Comparison of ENCODE assay signal across 10 cellular contexts in the genomic region with DNA sequence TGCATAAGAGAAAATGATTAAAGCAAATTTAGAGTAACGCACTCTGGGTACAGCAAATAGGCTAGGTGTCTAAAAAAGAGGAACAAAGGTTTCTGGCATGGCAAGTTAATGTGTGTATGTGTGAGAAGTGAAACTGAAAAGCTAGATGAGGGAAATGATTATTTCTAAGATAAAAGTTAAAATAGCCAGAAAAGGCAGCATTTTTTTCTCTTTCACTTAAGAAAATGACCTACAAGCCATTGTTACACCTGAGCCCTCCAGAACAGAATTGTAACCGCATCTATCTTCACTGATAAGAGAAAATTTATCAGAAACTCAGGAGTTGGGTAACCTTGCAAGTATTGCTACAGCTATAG.
A peak's percentile ranks its signal among the peaks of the same experiment; 100 is the strongest.
DNase-seq lines count a peak whose midpoint lies in the region; ATAC-seq lines count a peak whose summit lies in the region.
"Had no signal": no experiment of that assay in that cellular context is flagged by ENCODE, and none has a peak within 500 bp of the region (broad histone marks: within the 10 kb centered on the region; RNA-seq: fewer than 3 reads in every experiment).

No MANE protein-coding gene starts in this region.

- H3K4me1 Mint-ChIP-seq in stimulated activated naive B cell treated with anti-CD40 and anti-IgM and Interleukin-4, amounts not matched to agents 10 μg/mL and 1 μg/mL and 100 μg/mL, for 72 hours: peaks cover 14 to 29% of the 10 kb centered on the region in 2 donors
- H3K4me1 Mint-ChIP-seq: stimulated activated naive CD8-positive, alpha-beta T cell treated with anti-CD3 and anti-CD28 coated beads, Interleukin-15, amount 100 ng/mL, for 72 hours had no signal

- intact Hi-C loops in posterior vena cava (cut with DNase I): no loop called here

- peaks cover 0 to 4% of the 10 kb centered on the region in 2 donors for H3K27me3 Mint-ChIP-seq in stimulated activated naive B cell treated with anti-CD40 and anti-IgM and Interleukin-4, amounts not matched to agents 10 μg/mL and 1 μg/mL and 100 μg/mL, for 72 hours
- H3K27me3 Mint-ChIP-seq: stimulated activated naive CD8-positive, alpha-beta T cell treated with anti-CD3 and anti-CD28 coated beads, Interleukin-15, amount 100 ng/mL, for 72 hours had no signal

- peak; percentile 52 for DNase-seq in KG1 (lab: John Stamatoyannopoulos, UW)
- DNase-seq in stimulated activated naive B cell treated with anti-CD40 and anti-IgM and Interleukin-4, amounts not matched to agents 10 μg/mL and 1 μg/mL and 100 μg/mL, for 72 hours: no peak
- no peak for DNase-seq in hypothalamus (lab: John Stamatoyannopoulos, UW)
- no peak for DNase-seq in posterior vena cava (ENCODE audit: low spot score)
- no peak for DNase-seq in kidney tubule cell (ENCODE audit: low spot score)
- DNase-seq: NCI-H510A treated with DMSO at 0.1 percent for 48 hours; stimulated activated naive CD8-positive, alpha-beta T cell treated with anti-CD3 and anti-CD28 coated beads, Interleukin-15, amount 100 ng/mL, for 72 hours had no signal

- H3K9me3 Mint-ChIP-seq in stimulated activated naive B cell treated with anti-CD40 and anti-IgM and Interleukin-4, amounts not matched to agents 10 μg/mL and 1 μg/mL and 100 μg/mL, for 72 hours: no peaks in the 10 kb centered on the region
- H3K9me3 Mint-ChIP-seq: stimulated activated naive CD8-positive, alpha-beta T cell treated with anti-CD3 and anti-CD28 coated beads, Interleukin-15, amount 100 ng/mL, for 72 hours had no signal

- H3K36me3 Mint-ChIP-seq in stimulated activated naive B cell treated with anti-CD40 and anti-IgM and Interleukin-4, amounts not matched to agents 10 μg/mL and 1 μg/mL and 100 μg/mL, for 72 hours: no peaks in the 10 kb centered on the region

- no peak overlapping the region for H3K4me3 Mint-ChIP-seq in stimulated activated naive B cell treated with anti-CD40 and anti-IgM and Interleukin-4, amounts not matched to agents 10 μg/mL and 1 μg/mL and 100 μg/mL, for 72 hours
- H3K4me3 Mint-ChIP-seq: stimulated activated naive CD8-positive, alpha-beta T cell treated with anti-CD3 and anti-CD28 coated beads, Interleukin-15, amount 100 ng/mL, for 72 hours had no signal

- ATAC-seq in GM19328 (IDR thresholded peaks at IDR 0.05; ENCODE audit: unreplicated experiment) (peak; percentile 98), HG02870 (IDR thresholded peaks at IDR 0.05; ENCODE audit: unreplicated experiment) (peak; percentile 97)
- peak; percentile 92 to 94 for ATAC-seq in stimulated activated naive B cell treated with anti-CD40 and anti-IgM and Interleukin-4, amounts not matched to agents 10 μg/mL and 1 μg/mL and 100 μg/mL, for 72 hours (replicated peaks)
- ATAC-seq: left lobe of liver; stimulated activated naive CD8-positive, alpha-beta T cell treated with anti-CD3 and anti-CD28 coated beads, Interleukin-15, amount 100 ng/mL, for 72 hours had no signal

- peak overlapping the region; percentile 57 for H3K27ac Mint-ChIP-seq in stimulated activated naive B cell treated with anti-CD40 and anti-IgM and Interleukin-4, amounts not matched to agents 10 μg/mL and 1 μg/mL and 100 μg/mL, for 72 hours
- H3K27ac Mint-ChIP-seq: stimulated activated naive CD8-positive, alpha-beta T cell treated with anti-CD3 and anti-CD28 coated beads, Interleukin-15, amount 100 ng/mL, for 72 hours had no signal
